Comparison of ENCODE assay signal across 18 cellular contexts in genomic region chr17:34847939-34848338, GRCh38.
"Had no signal": no experiment of that assay in that cellular context is flagged by ENCODE, and none has a peak within 500 bp of the region (broad histone marks: within the 10 kb centered on the region; RNA-seq: fewer than 3 reads in every experiment).

No MANE protein-coding gene starts in this region.

- H3K27ac ChIP-seq: body of pancreas, coronary artery, esophagus muscularis mucosa, sigmoid colon, spleen, upper lobe of left lung had no signal

- ATAC-seq: activated CD4-positive, alpha-beta T cell treated with anti-CD3 and anti-CD28 coated beads for 36 hours; body of pancreas; left lobe of liver; stimulated activated naive CD8-positive, alpha-beta T cell treated with anti-CD3 and anti-CD28 coated beads, Interleukin-15, amount 100 ng/mL, for 72 hours had no signal

- H3K4me3 Mint-ChIP-seq: activated CD4-positive, alpha-beta memory T cell treated with anti-CD3 and anti-CD28 coated beads, Interleukin-2, amount 10 ng/mL, durations not matched to agents 7 days and 5 days; activated CD4-positive, alpha-beta T cell treated with anti-CD3 and anti-CD28 coated beads for 36 hours; activated naive CD8-positive, alpha-beta T cell; activated T-cell treated with anti-CD3 and anti-CD28 coated beads, Interleukin-2, amount 50 U/mL, for 24 hours; central memory CD8-positive, alpha-beta T cell; stimulated activated naive CD8-positive, alpha-beta T cell treated with anti-CD3 and anti-CD28 coated beads, Interleukin-15, amount 100 ng/mL, for 72 hours had no signal

- H3K27me3 ChIP-seq: body of pancreas, esophagus muscularis mucosa, sigmoid colon, spleen, upper lobe of left lung had no signal

- H3K27me3 Mint-ChIP-seq: activated CD4-positive, alpha-beta memory T cell treated with anti-CD3 and anti-CD28 coated beads, Interleukin-2, amount 10 ng/mL, durations not matched to agents 7 days and 5 days; activated CD4-positive, alpha-beta T cell treated with anti-CD3 and anti-CD28 coated beads for 36 hours; activated naive CD8-positive, alpha-beta T cell; activated T-cell treated with anti-CD3 and anti-CD28 coated beads, Interleukin-2, amount 50 U/mL, for 24 hours; stimulated activated naive CD8-positive, alpha-beta T cell treated with anti-CD3 and anti-CD28 coated beads, Interleukin-15, amount 100 ng/mL, for 72 hours had no signal

- DNase-seq: activated CD4-positive, alpha-beta memory T cell treated with anti-CD3 and anti-CD28 coated beads, Interleukin-2, amount 10 ng/mL, durations not matched to agents 7 days and 5 days; activated CD4-positive, alpha-beta T cell treated with anti-CD3 and anti-CD28 coated beads for 36 hours; activated T-cell treated with anti-CD3 and anti-CD28 coated beads, Interleukin-2, amount 50 U/mL, for 24 hours; amniotic stem cell; body of pancreas; effector CD4-positive, alpha-beta T cell; hippocampal formation; midbrain; sigmoid colon; spleen; stimulated activated naive CD8-positive, alpha-beta T cell treated with anti-CD3 and anti-CD28 coated beads, Interleukin-15, amount 100 ng/mL, for 72 hours; T1000; upper lobe of left lung had no signal

- H3K27ac Mint-ChIP-seq: activated CD4-positive, alpha-beta memory T cell treated with anti-CD3 and anti-CD28 coated beads, Interleukin-2, amount 10 ng/mL, durations not matched to agents 7 days and 5 days; activated CD4-positive, alpha-beta T cell treated with anti-CD3 and anti-CD28 coated beads for 36 hours; activated naive CD8-positive, alpha-beta T cell; activated T-cell treated with anti-CD3 and anti-CD28 coated beads, Interleukin-2, amount 50 U/mL, for 24 hours had no signal

- H3K4me3 ChIP-seq: body of pancreas, coronary artery, esophagus muscularis mucosa, sigmoid colon, spleen, upper lobe of left lung had no signal

- H3K9me3 Mint-ChIP-seq: activated CD4-positive, alpha-beta memory T cell treated with anti-CD3 and anti-CD28 coated beads, Interleukin-2, amount 10 ng/mL, durations not matched to agents 7 days and 5 days; activated T-cell treated with anti-CD3 and anti-CD28 coated beads, Interleukin-2, amount 50 U/mL, for 24 hours; central memory CD8-positive, alpha-beta T cell; stimulated activated naive CD8-positive, alpha-beta T cell treated with anti-CD3 and anti-CD28 coated beads, Interleukin-15, amount 100 ng/mL, for 72 hours had no signal

- H3K36me3 Mint-ChIP-seq: activated naive CD8-positive, alpha-beta T cell had no signal

- H3K4me1 ChIP-seq: body of pancreas, esophagus muscularis mucosa, sigmoid colon, spleen, upper lobe of left lung had no signal

- H3K4me1 Mint-ChIP-seq: activated CD4-positive, alpha-beta memory T cell treated with anti-CD3 and anti-CD28 coated beads, Interleukin-2, amount 10 ng/mL, durations not matched to agents 7 days and 5 days; central memory CD8-positive, alpha-beta T cell had no signal

- H3K36me3 ChIP-seq: esophagus muscularis mucosa, sigmoid colon, spleen, upper lobe of left lung had no signal

- H3K9me3 ChIP-seq: body of pancreas, esophagus muscularis mucosa, sigmoid colon, spleen, upper lobe of left lung had no signal
